Comparison of ENCODE assay signal across 28 cellular contexts in genomic region chr16:22023505-22023904, GRCh38. TPM values are rescaled to one million over a fixed set of nuclear protein-coding genes. Genes with fewer than 3 reads are reported as not detected.
DNase-seq lines count a peak whose midpoint lies in the region; ATAC-seq, FAIRE-seq and TF ChIP-seq lines count a peak whose summit lies in the region.
"Had no signal": no experiment of that assay in that cellular context is flagged by ENCODE, and none has a peak within 500 bp of the region (broad histone marks: within the 10 kb centered on the region; RNA-seq: fewer than 3 reads in every experiment).

No MANE protein-coding gene starts in this region.

- ATAC-seq in GM18907 (IDR thresholded peaks at IDR 0.05; ENCODE audit: unreplicated experiment) (no peak), HG02981 (IDR thresholded peaks at IDR 0.05; ENCODE audit: unreplicated experiment) (no peak)
- ATAC-seq: activated CD4-positive, CD25-positive, alpha-beta regulatory T cell treated with anti-CD3 and anti-CD28 coated beads, Interleukin-2, amount 50 U/mL, for 24 hours; stimulated activated effector memory CD8-positive, alpha-beta T cell treated with anti-CD3 and anti-CD28 coated beads, Interleukin-12 subunit alpha, Interleukin-12 subunit beta, amount 100 ng/mL, for 72 hours had no signal

- TF ChIP-seq CTCF in epithelial cell of proximal tubule (conservative IDR thresholded peaks at IDR 0.05; ENCODE audit: low read depth, low read length) = no peak

- DNase-seq in GM19239 (ENCODE audit: insufficient read length, low spot score) (no peak), M059J (ENCODE audit: low read depth) (peak; percentile 51), epithelial cell of proximal tubule (ENCODE audit: low read depth) (peak; percentile 6)
- DNase-seq in stimulated activated CD4-positive, alpha-beta T cell treated with anti-CD3 and anti-CD28 coated beads, Interleukin-2, amount 100 ng/mL, for 48 hours = no peak
- no peak for DNase-seq in activated T-cell treated with anti-CD3 and anti-CD28 coated beads, Interleukin-2, amount 50 U/mL, for 24 hours
- DNase-seq: activated CD4-positive, alpha-beta memory T cell treated with anti-CD3 and anti-CD28 coated beads, Interleukin-2, amount 10 ng/mL, durations not matched to agents 7 days and 5 days; activated gamma-delta T cell treated with Interleukin-2 at 50 U/mL for 16 hours; DMS 273 treated with DMSO at 0.1 percent for 48 hours; endodermal cell; GDM1; NCI-H1417; NCI-H2107; NCI-H510A; stimulated activated CD4-positive, alpha-beta T cell treated with anti-CD3 and anti-CD28 coated beads, Interleukin-1b, Interleukin-23, amount 100 ng/mL, for 48 hours; T-helper 9 cell had no signal

- H3K4me3 Mint-ChIP-seq in activated T-cell treated with anti-CD3 and anti-CD28 coated beads, Interleukin-2, amount 50 U/mL, for 24 hours = no peak overlapping the region
- H3K4me3 Mint-ChIP-seq: activated CD4-positive, alpha-beta memory T cell treated with anti-CD3 and anti-CD28 coated beads, Interleukin-2, amount 10 ng/mL, durations not matched to agents 7 days and 5 days; brain; endodermal cell; stimulated activated effector memory CD8-positive, alpha-beta T cell treated with anti-CD3 and anti-CD28 coated beads, Interleukin-12 subunit alpha, Interleukin-12 subunit beta, amount 100 ng/mL, for 72 hours had no signal

- peaks cover 10% of the 10 kb centered on the region for H3K36me3 Mint-ChIP-seq in activated T-cell treated with anti-CD3 and anti-CD28 coated beads, Interleukin-2, amount 50 U/mL, for 24 hours (ENCODE audit: low read depth)
- H3K36me3 Mint-ChIP-seq: brain; stimulated activated effector memory CD8-positive, alpha-beta T cell treated with anti-CD3 and anti-CD28 coated beads, Interleukin-12 subunit alpha, Interleukin-12 subunit beta, amount 100 ng/mL, for 72 hours had no signal

- FAIRE-seq in G401.6 (lab: Jason Lieb, UNC) = peak; percentile 6
- FAIRE-seq in GM19239 (lab: Jason Lieb, UNC) = peak; percentile 31
- FAIRE-seq: colon, GM12891 had no signal

- no peak overlapping the region for H3K4me3 ChIP-seq in epithelial cell of proximal tubule (ENCODE audit: low read depth, low read length)
- H3K4me3 ChIP-seq: lung, skin epidermis had no signal

- no peak overlapping the region for H3K27ac Mint-ChIP-seq in activated T-cell treated with anti-CD3 and anti-CD28 coated beads, Interleukin-2, amount 50 U/mL, for 24 hours
- H3K27ac Mint-ChIP-seq: activated CD4-positive, alpha-beta memory T cell treated with anti-CD3 and anti-CD28 coated beads, Interleukin-2, amount 10 ng/mL, durations not matched to agents 7 days and 5 days; brain; endodermal cell; stimulated activated effector memory CD8-positive, alpha-beta T cell treated with anti-CD3 and anti-CD28 coated beads, Interleukin-12 subunit alpha, Interleukin-12 subunit beta, amount 100 ng/mL, for 72 hours had no signal

- peaks cover 42% of the 10 kb centered on the region for H3K4me1 Mint-ChIP-seq in activated T-cell treated with anti-CD3 and anti-CD28 coated beads, Interleukin-2, amount 50 U/mL, for 24 hours (ENCODE audit: low read depth)

- no peaks in the 10 kb centered on the region for H3K27me3 Mint-ChIP-seq in activated T-cell treated with anti-CD3 and anti-CD28 coated beads, Interleukin-2, amount 50 U/mL, for 24 hours
- H3K27me3 Mint-ChIP-seq: activated CD4-positive, alpha-beta memory T cell treated with anti-CD3 and anti-CD28 coated beads, Interleukin-2, amount 10 ng/mL, durations not matched to agents 7 days and 5 days; brain had no signal

- H3K9me3 Mint-ChIP-seq in activated T-cell treated with anti-CD3 and anti-CD28 coated beads, Interleukin-2, amount 50 U/mL, for 24 hours = no peaks in the 10 kb centered on the region
- H3K9me3 Mint-ChIP-seq: activated CD4-positive, alpha-beta memory T cell treated with anti-CD3 and anti-CD28 coated beads, Interleukin-2, amount 10 ng/mL, durations not matched to agents 7 days and 5 days; brain; endodermal cell; stimulated activated effector memory CD8-positive, alpha-beta T cell treated with anti-CD3 and anti-CD28 coated beads, Interleukin-12 subunit alpha, Interleukin-12 subunit beta, amount 100 ng/mL, for 72 hours had no signal

RNA-seq across cellular contexts. Expression of gene MOSMO, which starts 15.6 kb away (rescaled TPM):
- total RNA-seq in M059J (2014; rRNA removed; shearing (Covaris generic)) = 15.6 and 16.2 TPM in 2 replicates
- 2.4 and 8.0 TPM in 2 replicates for total RNA-seq in epithelial cell of proximal tubule

RNA-seq across cellular contexts. Expression of gene PDZD9, which starts 22.6 kb away (rescaled TPM):
- total RNA-seq in M059J (2014; rRNA removed; shearing (Covaris generic)) = not detected in 2 replicates
- total RNA-seq in epithelial cell of proximal tubule = not detected in 2 replicates
- total RNA-seq: activated CD4-positive, alpha-beta memory T cell treated with anti-CD3 and anti-CD28 coated beads, Interleukin-2, amount 10 ng/mL, durations not matched to agents 7 days and 5 days; endodermal cell; kidney epithelial cell; lung; pulmonary artery endothelial cell; ureter had no signal

Comparison
In these comparisons a context has a peak if more than half of its experiments do, and no peak if none do; other contexts are left out.
1. DNase-seq: peak in M059J (single experiment) and epithelial cell of proximal tubule (single experiment); none in GM19239 (single experiment), stimulated activated CD4-positive, alpha-beta T cell treated with anti-CD3 and anti-CD28 coated beads, Interleukin-2, amount 100 ng/mL, for 48 hours (0 of 2) and activated T-cell treated with anti-CD3 and anti-CD28 coated beads, Interleukin-2, amount 50 U/mL, for 24 hours (single experiment).